15 cellular contexts compared by ENCODE assay signal in genomic region chr2:214127178-214127970, GRCh38.
A peak's percentile ranks its signal among the peaks of the same experiment; 100 is the strongest.
DNase-seq lines count a peak whose midpoint lies in the region; ATAC-seq and TF ChIP-seq lines count a peak whose summit lies in the region.
"Had no signal": no experiment of that assay in that cellular context is flagged by ENCODE, and none has a peak within 500 bp of the region (broad histone marks: within the 10 kb centered on the region; RNA-seq: fewer than 3 reads in every experiment).

No MANE protein-coding gene starts in this region.

- in situ Hi-C loops in brain microvascular endothelial cell (cut with HindIII; ENCODE audit: low pct_ligation_motif_present, low sequenced_read_pairs) = no loop called here

- 0 out of 2 replicates have a peak, but pooled peaks cover 1% of the 10 kb centered on the region for H3K36me3 Mint-ChIP-seq in HFFc6 (ENCODE audit: low read depth)
- no peaks in the 10 kb centered on the region for H3K36me3 Mint-ChIP-seq in activated naive CD4-positive, alpha-beta T cell treated with anti-CD3 and anti-CD28 coated beads, Interleukin-2, amount 50 U/mL, for 72 hours

- H3K27me3 Mint-ChIP-seq in HFFc6 (ENCODE audit: insufficient read depth) = peaks cover 1% of the 10 kb centered on the region; the same call in 1 of the 2 replicates

- H3K4me3 Mint-ChIP-seq in HFFc6 = no peak overlapping the region

- peak overlapping the region; percentile 8 for H3K9ac ChIP-seq in iPS-18a (ENCODE audit: low read length)
- H3K9ac ChIP-seq: BLaER1 treated with 17β-estradiol and CSF1 and Interleukin-3, amounts not matched to agents 10 nM and 100 nM had no signal

- DNase-seq in A172 (ENCODE audit: low spot score) = peak; percentile 21
- peak; percentile 68 for DNase-seq in HFFc6
- peak; percentile 49 for DNase-seq in brain microvascular endothelial cell
- no peak for DNase-seq in foreskin melanocyte
- no peak for DNase-seq in COLO829 (ENCODE audit: low spot score)
- no peak for DNase-seq in activated naive CD4-positive, alpha-beta T cell treated with anti-CD3 and anti-CD28 coated beads, Interleukin-2, amount 50 U/mL, for 72 hours (ENCODE audit: low spot score in 2 of 2)
- DNase-seq: activated CD4-positive, alpha-beta T cell treated with anti-CD3 and anti-CD28 coated beads for 4 hours; activated effector memory CD4-positive, alpha-beta T cell treated with anti-CD3 and anti-CD28 coated beads, Interleukin-2, amount 50 U/mL, for 16 hours; effector CD4-positive, alpha-beta T cell; KBM-7; occipital lobe had no signal

- H3K4me1 ChIP-seq in iPS-18a (ENCODE audit: control insufficient read depth, low read depth, low read length) = peaks cover 49% of the 10 kb centered on the region
- H3K4me1 ChIP-seq: BLaER1 treated with 17β-estradiol and CSF1 and Interleukin-3, amounts not matched to agents 10 nM and 100 nM; suprapubic skin had no signal

- peaks cover 30% of the 10 kb centered on the region for H3K4me1 Mint-ChIP-seq in HFFc6 (ENCODE audit: low read depth)

- H3K27ac ChIP-seq in brain microvascular endothelial cell (no peak overlapping the region), iPS-18a (ENCODE audit: low read length) (peak overlapping the region; percentile 84)
- H3K27ac ChIP-seq: BLaER1 treated with 17β-estradiol and CSF1 and Interleukin-3, amounts not matched to agents 10 nM and 100 nM; suprapubic skin had no signal

- H3K4me3 ChIP-seq in brain microvascular endothelial cell (ENCODE audit: low read depth, low read length) (no peak overlapping the region), iPS-18a (ENCODE audit: low read length) (peak overlapping the region; percentile 40)
- H3K4me3 ChIP-seq: BLaER1 treated with 17β-estradiol and CSF1 and Interleukin-3, amounts not matched to agents 10 nM and 100 nM; suprapubic skin had no signal

- peak overlapping the region; percentile 13 for H3K27ac Mint-ChIP-seq in HFFc6
- H3K27ac Mint-ChIP-seq in activated naive CD4-positive, alpha-beta T cell treated with anti-CD3 and anti-CD28 coated beads, Interleukin-2, amount 50 U/mL, for 72 hours = no peak overlapping the region

- TF ChIP-seq CTCF in HFFc6 (IDR thresholded peaks at IDR 0.05) (no peak), brain microvascular endothelial cell (IDR thresholded peaks at IDR 0.05; ENCODE audit: low read depth, low read length, missing control alignments) (no peak)

- no peaks in the 10 kb centered on the region for H3K9me3 ChIP-seq in iPS-18a (ENCODE audit: control insufficient read depth, low read depth, low read length)
- H3K9me3 ChIP-seq: BLaER1 treated with 17β-estradiol and CSF1 and Interleukin-3, amounts not matched to agents 10 nM and 100 nM; suprapubic skin had no signal

- H3K27me3 ChIP-seq in brain microvascular endothelial cell (replicated peaks) (no peaks in the 10 kb centered on the region), iPS-18a (ENCODE audit: control insufficient read depth, insufficient read depth, low read length) (no peaks in the 10 kb centered on the region)
- H3K27me3 ChIP-seq: BLaER1 treated with 17β-estradiol and CSF1 and Interleukin-3, amounts not matched to agents 10 nM and 100 nM; suprapubic skin had no signal

- ATAC-seq in HG03108 (IDR thresholded peaks at IDR 0.05; ENCODE audit: unreplicated experiment) = no peak
- ATAC-seq in activated naive CD4-positive, alpha-beta T cell treated with anti-CD3 and anti-CD28 coated beads, Interleukin-2, amount 50 U/mL, for 72 hours = no peak

- H3K9me3 Mint-ChIP-seq in HFFc6 = no peaks in the 10 kb centered on the region
- peaks cover 5% of the 10 kb centered on the region in 2 donors for H3K9me3 Mint-ChIP-seq in activated naive CD4-positive, alpha-beta T cell treated with anti-CD3 and anti-CD28 coated beads, Interleukin-2, amount 50 U/mL, for 72 hours

- no peaks in the 10 kb centered on the region for H3K36me3 ChIP-seq in brain microvascular endothelial cell (replicated peaks)
- H3K36me3 ChIP-seq in iPS-18a (ENCODE audit: control insufficient read depth, low read depth, low read length) = no peaks in the 10 kb centered on the region
- H3K36me3 ChIP-seq: BLaER1 treated with 17β-estradiol and CSF1 and Interleukin-3, amounts not matched to agents 10 nM and 100 nM; suprapubic skin had no signal

Comparison
In these comparisons a context has a peak if more than half of its experiments do, and no peak if none do; other contexts are left out.
1. DNase-seq: peak in A172 (single experiment), HFFc6 (single experiment) and brain microvascular endothelial cell (single experiment); none in foreskin melanocyte (single experiment), COLO829 (single experiment) and activated naive CD4-positive, alpha-beta T cell treated with anti-CD3 and anti-CD28 coated beads, Interleukin-2, amount 50 U/mL, for 72 hours (0 of 2).